8 cellular contexts compared by ENCODE assay signal in the genomic region with DNA sequence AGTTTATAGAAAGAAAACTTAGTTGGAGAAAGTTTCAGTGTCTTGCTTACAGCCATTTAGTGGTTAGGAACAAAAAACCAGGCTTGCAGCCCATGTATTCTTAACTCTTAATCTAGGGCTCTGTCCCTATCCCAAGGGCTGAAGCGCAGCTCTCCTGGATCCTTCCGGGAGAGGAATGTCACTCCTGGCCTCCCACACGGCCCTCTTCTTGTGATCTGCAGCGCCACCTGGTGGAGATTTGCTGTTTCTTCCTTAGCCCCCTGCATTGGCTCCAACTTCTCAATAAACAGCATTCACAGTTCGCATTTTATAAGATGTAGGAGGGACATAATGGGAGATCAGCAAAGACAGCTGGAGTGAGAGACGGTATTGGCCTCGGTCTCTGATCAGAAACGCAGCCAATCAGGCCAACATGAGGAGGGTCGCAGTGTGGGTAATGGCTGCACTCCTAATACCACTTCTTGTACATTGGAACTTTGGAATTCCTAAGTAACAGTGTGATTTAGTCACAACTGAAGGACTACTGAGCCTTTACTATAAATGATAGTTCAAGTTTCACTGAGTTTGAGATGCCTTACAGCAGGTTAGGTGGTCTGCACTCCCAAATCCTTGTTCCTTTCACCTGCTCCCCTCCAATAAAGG.
DNase-seq lines count a peak whose midpoint lies in the region; ATAC-seq, FAIRE-seq and TF ChIP-seq lines count a peak whose summit lies in the region.

No MANE protein-coding gene starts in this region.

- H3K9me3 ChIP-seq in SJCRH30 (replicated peaks) = no peaks in the 10 kb centered on the region

- DNase-seq in GM19238 (ENCODE audit: insufficient read length, low spot score) (peak; percentile 30), SJCRH30 (peak; percentile 56 to 82), bronchial epithelial cell (ENCODE audit: low read depth) (peak; percentile 49), kidney tubule cell (ENCODE audit: low spot score) (peak; percentile 75)
- peak; percentile 26 for DNase-seq in stimulated activated CD4-positive, alpha-beta T cell treated with anti-CD3 and anti-CD28 coated beads, Interleukin-4, amount 100 ng/mL, for 24 hours

- peak; percentile 92 for TF ChIP-seq CTCF in C4-2B (conservative IDR thresholded peaks at IDR 0.05)
- TF ChIP-seq CTCF in LNCAP (IDR thresholded peaks at IDR 0.05) = peak; percentile 92
- peak; percentile 89 for TF ChIP-seq CTCF in bronchial epithelial cell (IDR thresholded peaks at IDR 0.05; ENCODE audit: insufficient read depth, low read length, severe bottlenecking)

- H3K27me3 ChIP-seq in SJCRH30 = no peaks in the 10 kb centered on the region
- no peaks in the 10 kb centered on the region for H3K27me3 ChIP-seq in bronchial epithelial cell (ENCODE audit: control insufficient read depth, insufficient read depth, low read length)

- FAIRE-seq in bronchial epithelial cell (lab: Jason Lieb, UNC) = no peak

- H3K27ac ChIP-seq in C4-2B (no peak overlapping the region), SJCRH30 (no peak overlapping the region)

- H3K4me1 ChIP-seq in SJCRH30 = no peaks in the 10 kb centered on the region

- ATAC-seq in HG03457 (IDR thresholded peaks at IDR 0.05; ENCODE audit: unreplicated experiment) = no peak

- H3K36me3 ChIP-seq in SJCRH30 (no peaks in the 10 kb centered on the region), bronchial epithelial cell (ENCODE audit: control insufficient read depth, insufficient read depth, low read length) (no peaks in the 10 kb centered on the region)

- H3K4me3 ChIP-seq in SJCRH30 = no peak overlapping the region
- H3K4me3 ChIP-seq in bronchial epithelial cell (ENCODE audit: low read depth, low read length) = no peak overlapping the region
